In the genomic region with DNA sequence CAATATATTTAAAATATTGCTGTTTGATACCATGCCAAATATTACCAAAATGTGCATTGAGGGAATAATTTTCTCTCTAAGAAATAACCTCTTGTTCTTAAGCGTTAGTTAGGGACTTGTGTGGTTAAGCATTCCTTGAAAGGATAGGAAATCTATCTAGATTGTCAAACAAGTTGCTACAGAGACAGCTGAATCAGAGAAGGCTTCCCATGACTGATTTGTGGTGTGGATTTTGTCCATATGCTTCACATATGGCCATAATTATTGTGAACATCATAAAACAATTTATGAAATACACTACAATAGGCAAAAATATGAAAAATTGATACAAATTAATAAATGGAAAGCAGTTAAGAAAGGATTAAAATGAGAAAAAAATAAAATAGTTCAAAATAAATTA, we compare ENCODE assay signal across 25 cellular contexts.
"Had no signal": no experiment of that assay in that cellular context is flagged by ENCODE, and none has a peak within 500 bp of the region (broad histone marks: within the 10 kb centered on the region; RNA-seq: fewer than 3 reads in every experiment).

No MANE protein-coding gene starts in this region.

- H3K4me3 ChIP-seq: gastroesophageal sphincter, mucosa of descending colon, upper lobe of left lung had no signal

- H3K4me1 ChIP-seq: upper lobe of left lung had no signal

- H3K9me3 ChIP-seq: gastroesophageal sphincter, mucosa of descending colon, upper lobe of left lung had no signal

- H3K4me1 Mint-ChIP-seq: activated CD4-positive, alpha-beta T cell treated with anti-CD3 and anti-CD28 coated beads, Interleukin-2, amount 10 ng/mL, durations not matched to agents 7 days and 5 days; activated CD8-positive, alpha-beta memory T cell treated with anti-CD3 and anti-CD28 coated beads, Interleukin-2, amount 10 ng/mL, durations not matched to agents 7 days and 5 days; activated naive CD4-positive, alpha-beta T cell treated with anti-CD3 and anti-CD28 coated beads, Interleukin-2, amount 50 U/mL, for 24 hours; memory B cell; naive B cell had no signal

- H3K9me3 Mint-ChIP-seq: activated CD4-positive, alpha-beta T cell treated with anti-CD3 and anti-CD28 coated beads, Interleukin-2, amount 10 ng/mL, durations not matched to agents 7 days and 5 days; activated CD8-positive, alpha-beta T cell treated with anti-CD3 and anti-CD28 coated beads for 36 hours; activated naive CD4-positive, alpha-beta T cell treated with anti-CD3 and anti-CD28 coated beads, Interleukin-2, amount 50 U/mL, for 24 hours; activated T-helper 1 cell treated with anti-CD3 and anti-CD28 coated beads, Interleukin-12 subunit alpha, Interleukin-12 subunit beta, Interleukin-2, Interleukin-4 antibody, amounts not matched to agents 30 ng/mL and 10 ng/mL and 1 ng/mL, durations not matched to agents 14 hours and 24 hours and 36 hours; endodermal cell; memory B cell; naive B cell had no signal

- DNase-seq: activated CD4-positive, alpha-beta T cell treated with anti-CD3 and anti-CD28 coated beads, Interleukin-2, amount 10 ng/mL, durations not matched to agents 7 days and 5 days; activated CD4-positive, CD25-positive, alpha-beta regulatory T cell treated with anti-CD3 and anti-CD28 coated beads, Interleukin-2, amount 50 U/mL, for 72 hours; activated CD8-positive, alpha-beta memory T cell treated with anti-CD3 and anti-CD28 coated beads, Interleukin-2, amount 10 ng/mL, durations not matched to agents 7 days and 5 days; activated CD8-positive, alpha-beta T cell treated with anti-CD3 and anti-CD28 coated beads for 36 hours; activated gamma-delta T cell; cerebellar nuclear complex; cortex of kidney; endodermal cell; head of caudate nucleus; hypothalamus; left cardiac atrium; mucosa of descending colon; naive B cell; stimulated activated CD4-positive, alpha-beta T cell treated with anti-CD3 and anti-CD28 coated beads, Interleukin-2, amount 100 ng/mL, for 48 hours; stimulated activated naive CD4-positive, alpha-beta T cell; T-helper 1 cell; WERI-Rb-1 had no signal

- H3K27me3 Mint-ChIP-seq: activated CD4-positive, alpha-beta T cell treated with anti-CD3 and anti-CD28 coated beads, Interleukin-2, amount 10 ng/mL, durations not matched to agents 7 days and 5 days; activated CD8-positive, alpha-beta memory T cell treated with anti-CD3 and anti-CD28 coated beads, Interleukin-2, amount 10 ng/mL, durations not matched to agents 7 days and 5 days; activated naive CD4-positive, alpha-beta T cell treated with anti-CD3 and anti-CD28 coated beads, Interleukin-2, amount 50 U/mL, for 24 hours; memory B cell; naive B cell had no signal

- H3K27me3 ChIP-seq: gastroesophageal sphincter, upper lobe of left lung had no signal

- H3K27ac Mint-ChIP-seq: activated CD4-positive, alpha-beta T cell treated with anti-CD3 and anti-CD28 coated beads, Interleukin-2, amount 10 ng/mL, durations not matched to agents 7 days and 5 days; activated CD8-positive, alpha-beta memory T cell treated with anti-CD3 and anti-CD28 coated beads, Interleukin-2, amount 10 ng/mL, durations not matched to agents 7 days and 5 days; activated CD8-positive, alpha-beta T cell treated with anti-CD3 and anti-CD28 coated beads for 36 hours; activated naive CD4-positive, alpha-beta T cell treated with anti-CD3 and anti-CD28 coated beads, Interleukin-2, amount 50 U/mL, for 24 hours; activated T-helper 1 cell treated with anti-CD3 and anti-CD28 coated beads, Interleukin-12 subunit alpha, Interleukin-12 subunit beta, Interleukin-2, Interleukin-4 antibody, amounts not matched to agents 30 ng/mL and 10 ng/mL and 1 ng/mL, durations not matched to agents 14 hours and 24 hours and 36 hours; memory B cell; naive B cell had no signal

- H3K4me3 Mint-ChIP-seq: activated CD4-positive, alpha-beta T cell treated with anti-CD3 and anti-CD28 coated beads, Interleukin-2, amount 10 ng/mL, durations not matched to agents 7 days and 5 days; activated CD8-positive, alpha-beta memory T cell treated with anti-CD3 and anti-CD28 coated beads, Interleukin-2, amount 10 ng/mL, durations not matched to agents 7 days and 5 days; activated CD8-positive, alpha-beta T cell treated with anti-CD3 and anti-CD28 coated beads for 36 hours; activated naive CD4-positive, alpha-beta T cell treated with anti-CD3 and anti-CD28 coated beads, Interleukin-2, amount 50 U/mL, for 24 hours; activated T-helper 1 cell treated with anti-CD3 and anti-CD28 coated beads, Interleukin-12 subunit alpha, Interleukin-12 subunit beta, Interleukin-2, Interleukin-4 antibody, amounts not matched to agents 30 ng/mL and 10 ng/mL and 1 ng/mL, durations not matched to agents 14 hours and 24 hours and 36 hours; endodermal cell; memory B cell; naive B cell; neural crest cell had no signal

- H3K36me3 Mint-ChIP-seq: activated CD8-positive, alpha-beta memory T cell treated with anti-CD3 and anti-CD28 coated beads, Interleukin-2, amount 10 ng/mL, durations not matched to agents 7 days and 5 days; activated naive CD4-positive, alpha-beta T cell treated with anti-CD3 and anti-CD28 coated beads, Interleukin-2, amount 50 U/mL, for 24 hours; memory B cell; naive B cell had no signal

- H3K36me3 ChIP-seq: gastroesophageal sphincter, upper lobe of left lung, WERI-Rb-1 had no signal

- H3K27ac ChIP-seq: epithelial cell of prostate, gastroesophageal sphincter, upper lobe of left lung, WERI-Rb-1 had no signal

- ATAC-seq: activated CD8-positive, alpha-beta memory T cell treated with anti-CD3 and anti-CD28 coated beads, Interleukin-2, amount 10 ng/mL, durations not matched to agents 7 days and 5 days; activated CD8-positive, alpha-beta T cell treated with anti-CD3 and anti-CD28 coated beads for 36 hours; gastroesophageal sphincter; left cardiac atrium; mucosa of descending colon; sciatic nerve had no signal
